Comparison of ENCODE assay signal across 17 cellular contexts in the genomic region with DNA sequence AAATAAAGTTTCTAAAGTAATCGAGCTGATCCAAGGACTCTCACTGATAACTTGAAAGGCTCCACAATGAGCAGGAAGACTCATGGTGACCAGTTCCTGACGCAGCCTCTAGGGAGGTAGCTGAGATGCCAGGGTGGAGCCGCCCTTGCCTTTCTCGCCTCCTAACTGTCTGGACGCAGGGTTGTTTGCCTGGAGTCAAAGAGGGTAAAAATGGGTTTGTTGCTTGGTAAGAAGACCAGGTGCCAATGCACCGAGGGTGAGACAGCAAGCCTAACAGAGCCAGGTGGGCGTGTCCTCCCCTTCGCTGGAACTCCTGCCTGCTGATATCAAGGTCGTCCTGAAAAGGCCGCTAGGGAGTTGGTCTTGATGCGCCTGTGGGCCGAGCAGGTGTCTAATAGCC. TPM values are rescaled to one million over a fixed set of nuclear protein-coding genes. Genes with fewer than 3 reads are reported as not detected.
"Had no signal": no experiment of that assay in that cellular context is flagged by ENCODE, and none has a peak within 500 bp of the region (broad histone marks: within the 10 kb centered on the region; RNA-seq: fewer than 3 reads in every experiment).

No MANE protein-coding gene starts in this region.

- H3K27ac Mint-ChIP-seq: activated T-helper 1 cell treated with anti-CD3 and anti-CD28 coated beads, Interleukin-12 subunit alpha, Interleukin-12 subunit beta, Interleukin-2, Interleukin-4 antibody, amounts not matched to agents 30 ng/mL and 10 ng/mL and 1 ng/mL, durations not matched to agents 14 hours and 24 hours and 36 hours; immature natural killer cell; nephron; T-helper 1 cell treated with Interleukin-12 subunit alpha and Interleukin-12 subunit beta and Interleukin-4 antibody, amounts not matched to agents 30 μg/mL and 1 μg/mL, for 36 hours had no signal

- H3K4me1 ChIP-seq: colonic mucosa, gastroesophageal sphincter, tibial artery, uterus had no signal

- H3K9me3 Mint-ChIP-seq: activated T-helper 1 cell treated with anti-CD3 and anti-CD28 coated beads, Interleukin-12 subunit alpha, Interleukin-12 subunit beta, Interleukin-2, Interleukin-4 antibody, amounts not matched to agents 30 ng/mL and 10 ng/mL and 1 ng/mL, durations not matched to agents 14 hours and 24 hours and 36 hours; immature natural killer cell; nephron; T-helper 1 cell treated with Interleukin-12 subunit alpha and Interleukin-12 subunit beta and Interleukin-4 antibody, amounts not matched to agents 30 μg/mL and 1 μg/mL, for 36 hours had no signal

- H3K27me3 Mint-ChIP-seq: brain had no signal

- H3K4me3 Mint-ChIP-seq: activated T-helper 1 cell treated with anti-CD3 and anti-CD28 coated beads, Interleukin-12 subunit alpha, Interleukin-12 subunit beta, Interleukin-2, Interleukin-4 antibody, amounts not matched to agents 30 ng/mL and 10 ng/mL and 1 ng/mL, durations not matched to agents 14 hours and 24 hours and 36 hours; brain; immature natural killer cell; nephron; T-helper 1 cell treated with Interleukin-12 subunit alpha and Interleukin-12 subunit beta and Interleukin-4 antibody, amounts not matched to agents 30 μg/mL and 1 μg/mL, for 36 hours had no signal

- H3K36me3 ChIP-seq: colonic mucosa, gastroesophageal sphincter, tibial artery, uterus had no signal

- ATAC-seq: gastroesophageal sphincter had no signal

- H3K4me3 ChIP-seq: colonic mucosa, gastroesophageal sphincter, tibial artery, uterus had no signal

- DNase-seq: activated CD4-positive, alpha-beta T cell treated with anti-CD3 and anti-CD28 coated beads, Interleukin-2, amount 50 U/mL, for 1 hour; activated naive CD4-positive, alpha-beta T cell; central memory CD4-positive, alpha-beta T cell; colonic mucosa; immature natural killer cell; mesendoderm; occipital lobe; retina; stimulated activated CD4-positive, alpha-beta T cell treated with anti-CD3 and anti-CD28 coated beads, Interleukin-2, amount 100 ng/mL, for 24 hours; stimulated activated naive CD4-positive, alpha-beta T cell treated with Interleukin-2 at 50 U/mL for 16 hours; uterus had no signal

- H3K27me3 ChIP-seq: colonic mucosa, uterus had no signal

- H3K27ac ChIP-seq: colonic mucosa, gastroesophageal sphincter, tibial artery, uterus had no signal

- H3K4me1 Mint-ChIP-seq: immature natural killer cell had no signal

- H3K36me3 Mint-ChIP-seq: brain, immature natural killer cell had no signal

- H3K9me3 ChIP-seq: colonic mucosa, gastroesophageal sphincter, tibial artery, uterus had no signal

RNA-seq across cellular contexts. Expression of gene FCN1, which starts 48.6 kb away (rescaled TPM):
- total RNA-seq: activated T-helper 1 cell treated with anti-CD3 and anti-CD28 coated beads, Interleukin-12 subunit alpha, Interleukin-12 subunit beta, Interleukin-2, Interleukin-4 antibody, amounts not matched to agents 30 ng/mL and 10 ng/mL and 1 ng/mL, durations not matched to agents 14 hours and 24 hours and 36 hours had no signal
